8 cellular contexts compared by ENCODE assay signal in the genomic region with DNA sequence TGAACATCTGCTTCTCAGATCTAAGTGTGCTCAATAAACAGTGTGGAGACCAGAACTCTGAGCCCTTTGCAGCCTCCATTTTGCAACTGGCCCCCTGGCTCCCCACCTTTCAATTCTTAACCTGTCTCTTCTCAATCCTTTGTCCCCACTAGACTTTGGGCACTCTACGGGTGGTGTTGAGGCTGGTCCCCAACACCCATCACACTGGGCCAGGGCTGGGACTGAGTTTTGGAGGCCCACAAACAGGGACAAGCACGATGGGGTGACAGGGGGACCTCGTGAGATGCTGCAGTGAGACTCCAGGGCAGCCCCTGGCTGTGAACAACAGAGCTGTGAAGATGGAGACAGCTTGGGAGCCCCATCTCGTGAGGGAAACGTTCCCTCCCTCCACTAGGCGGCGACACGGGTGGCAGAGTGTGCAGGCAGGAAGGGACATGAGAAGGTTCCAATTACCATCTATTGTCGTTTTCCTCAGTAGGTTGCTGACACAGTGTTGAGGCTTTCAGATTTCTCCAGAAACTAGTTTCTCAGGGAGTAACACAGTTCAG. TPM values are rescaled to one million over a fixed set of nuclear protein-coding genes. Genes with fewer than 3 reads are reported as not detected.
DNase-seq lines count a peak whose midpoint lies in the region; ATAC-seq, FAIRE-seq and TF ChIP-seq lines count a peak whose summit lies in the region.

No MANE protein-coding gene starts in this region.

- DNase-seq in A673 (ENCODE audit: low spot score): peak; percentile 88
- DNase-seq in RWPE1 (ENCODE audit: low spot score): no peak
- DNase-seq in activated naive CD8-positive, alpha-beta T cell treated with anti-CD3 and anti-CD28 coated beads, Interleukin-2, amount 50 U/mL, for 24 hours: peak; percentile 64
- DNase-seq in keratinocyte (ENCODE audit: low read depth, low spot score): no peak
- DNase-seq in stimulated activated naive CD4-positive, alpha-beta T cell (lab: John Stamatoyannopoulos, UW): peak; percentile 22 to 57 (median 42)
- no peak for DNase-seq in GDM1 (lab: John Stamatoyannopoulos, UW)

- peaks cover 14% of the 10 kb centered on the region for H3K36me3 ChIP-seq in A673 (ENCODE audit: insufficient read depth, low read length, poor library complexity, severe bottlenecking)
- peaks cover 3 to 5% of the 10 kb centered on the region in 2 experiments for H3K36me3 ChIP-seq in keratinocyte (ENCODE audit: control insufficient read depth in 2 of 2, extremely low read depth in 1 of 2, insufficient read depth in 2 of 2, low read length in 2 of 2)

- peaks cover 38% of the 10 kb centered on the region for H3K4me1 Mint-ChIP-seq in activated naive CD8-positive, alpha-beta T cell treated with anti-CD3 and anti-CD28 coated beads, Interleukin-2, amount 50 U/mL, for 24 hours

- dilution Hi-C loops in keratinocyte (cut with MboI; ENCODE audit: extremely low pct_ligation_motif_present, low sequenced_read_pairs): no loop called here

- H3K27me3 ChIP-seq in A673 (replicated peaks; ENCODE audit: insufficient read depth, low read depth, low read length, poor library complexity) (no peaks in the 10 kb centered on the region), keratinocyte (ENCODE audit: control insufficient read depth, extremely low read depth, insufficient read depth, low read length) (no peaks in the 10 kb centered on the region)

- H3K9ac ChIP-seq in keratinocyte (ENCODE audit: control insufficient read depth, extremely low read depth, insufficient read depth, low read length): no peak overlapping the region

- BruUV-seq in A673 (replicated peaks; lab: Mats Ljungman, UMichigan): no TSS peak

- POLR2A ChIA-PET in A673 (lab: Charles Lee; ENCODE audit: low non-redundant PET) (no interaction called here), RWPE1 (lab: Yijun Ruan, JAX; ENCODE audit: low non-redundant PET) (no interaction called here)

- H3K9me1 ChIP-seq in keratinocyte (ENCODE audit: control insufficient read depth, extremely low read depth, insufficient read depth, low read length): peaks cover 2% of the 10 kb centered on the region

- H3K27me3 Mint-ChIP-seq in activated naive CD8-positive, alpha-beta T cell treated with anti-CD3 and anti-CD28 coated beads, Interleukin-2, amount 50 U/mL, for 24 hours: no peaks in the 10 kb centered on the region

- H3K27ac ChIP-seq in A673 (ENCODE audit: low read depth, low read length, poor library complexity, severe bottlenecking) (no peak overlapping the region), RWPE1 (peak overlapping the region; percentile 51; the same call in 1 of the 2 replicates), keratinocyte (ENCODE audit: control insufficient read depth, insufficient read depth, low read length) (no peak overlapping the region)

- no peak for ATAC-seq in activated naive CD8-positive, alpha-beta T cell treated with anti-CD3 and anti-CD28 coated beads, Interleukin-2, amount 50 U/mL, for 24 hours
- no peak for ATAC-seq in GM19455 (IDR thresholded peaks at IDR 0.05; ENCODE audit: unreplicated experiment)

- H3K4me2 ChIP-seq in keratinocyte (ENCODE audit: control insufficient read depth, extremely low read depth, insufficient read depth, low read depth, low read length): peak overlapping the region; percentile 71

- H3K36me3 Mint-ChIP-seq in activated naive CD8-positive, alpha-beta T cell treated with anti-CD3 and anti-CD28 coated beads, Interleukin-2, amount 50 U/mL, for 24 hours (ENCODE audit: low read depth): peaks cover 36% of the 10 kb centered on the region

- H3K9me3 ChIP-seq in A673 (ENCODE audit: low read depth, low read length, poor library complexity, severe bottlenecking) (peaks cover under 1% of the 10 kb centered on the region), keratinocyte (ENCODE audit: control insufficient read depth, low read depth, low read length) (no peaks in the 10 kb centered on the region)

- peak; percentile 39 for FAIRE-seq in keratinocyte (lab: Jason Lieb, UNC)

- H4K20me1 ChIP-seq in keratinocyte (ENCODE audit: control insufficient read depth, extremely low read depth, insufficient read depth, low read length): no peaks in the 10 kb centered on the region

- no peak overlapping the region for H3K27ac Mint-ChIP-seq in activated naive CD8-positive, alpha-beta T cell treated with anti-CD3 and anti-CD28 coated beads, Interleukin-2, amount 50 U/mL, for 24 hours

- TF ChIP-seq CTCF in A673 (conservative IDR thresholded peaks at IDR 0.05; ENCODE audit: low read depth, low read length) (peak; percentile 70), GM12875 (IDR thresholded peaks at IDR 0.05; ENCODE audit: borderline replicate concordance, insufficient read depth, low read depth, low read length) (peak; percentile 71; the same call in 1 of the 2 replicates), RWPE1 (conservative IDR thresholded peaks at IDR 0.05; ENCODE audit: low read depth) (peak; percentile 40), keratinocyte (optimal IDR thresholded peaks at IDR 0.05 in 1 of 3, IDR thresholded peaks at IDR 0.05 in 1 of 3, conservative IDR thresholded peaks at IDR 0.05 in 1 of 3; ENCODE audit: extremely low read depth in 1 of 3, insufficient read depth in 2 of 3, low read length in 3 of 3) (peak; percentile 63 to 83 (median 70))

- peak overlapping the region; percentile 16 for H3K4me3 Mint-ChIP-seq in activated naive CD8-positive, alpha-beta T cell treated with anti-CD3 and anti-CD28 coated beads, Interleukin-2, amount 50 U/mL, for 24 hours

- H3K4me1 ChIP-seq in A673 (ENCODE audit: insufficient read depth, low read length, poor library complexity, severe bottlenecking): peaks cover 12% of the 10 kb centered on the region
- H3K4me1 ChIP-seq in keratinocyte (ENCODE audit: control insufficient read depth, extremely low read depth, insufficient read depth, low read length): peaks cover 24% of the 10 kb centered on the region

- CTCF ChIA-PET in A673 (lab: Charles Lee) (no interaction called here), RWPE1 (lab: Yijun Ruan, JAX) (interaction anchor here (0.6 to 0.7 kb wide), 3 partner anchors 23 to 453 kb away, joined by 3 to 6 read pairs (median 4); no protein-coding TSS in a partner anchor)

- intact Hi-C loops in A673 (cut with micrococcal nuclease; ENCODE audit: unreplicated experiment): no loop called here

- H3K4me3 ChIP-seq in A673 (ENCODE audit: low read depth, low read length, poor library complexity, severe bottlenecking) (peak overlapping the region; percentile 55), GM12875 (ENCODE audit: low read depth, low read length) (no peak overlapping the region), keratinocyte (ENCODE audit: control insufficient read depth in 2 of 3, extremely low read depth in 1 of 3, insufficient read depth in 2 of 3, low read depth in 1 of 3, low read length in 3 of 3) (no peak overlapping the region)

- peaks cover 4% of the 10 kb centered on the region for H3K9me3 Mint-ChIP-seq in activated naive CD8-positive, alpha-beta T cell treated with anti-CD3 and anti-CD28 coated beads, Interleukin-2, amount 50 U/mL, for 24 hours

- H2AFZ ChIP-seq in keratinocyte (ENCODE audit: control insufficient read depth, low read length): no peak overlapping the region

- H3K79me2 ChIP-seq in keratinocyte (ENCODE audit: control insufficient read depth, insufficient read depth, low read length): no peaks in the 10 kb centered on the region

RNA-seq across cellular contexts. Expression of a gene that starts 1.2 kb away (rescaled TPM):
- 21.0 and 21.8 TPM in 2 replicates for total RNA-seq in A673 (2021)
- 2.5 to 5.0 TPM (median 3.3 TPM) in 3 replicates for polyA plus RNA-seq in keratinocyte
- 2.6 TPM for polyA plus RNA-seq in keratinocyte (2011; ENCODE audit: low read depth)
- 2.6 and 3.9 TPM in 2 replicates for polyA plus RNA-seq in keratinocyte (2011; cell fraction: cytosol; rRNA removed)
- 7.7 and 9.9 TPM in 2 replicates for polyA plus RNA-seq in keratinocyte (2011; cell fraction: nucleus; rRNA removed)
- polyA plus RNA-seq in keratinocyte (2012; ENCODE audit: low replicate concordance): 3.6 and 4.7 TPM in 2 replicates
- 4.3 to 17.3 TPM (median 7.7 TPM) in 3 replicates for polyA minus RNA-seq in keratinocyte
- polyA minus RNA-seq in keratinocyte (2011; cell fraction: cytosol; rRNA and poly(A)+ RNA removed): 3.5 TPM
- polyA minus RNA-seq in keratinocyte (2011; cell fraction: nucleus; rRNA and poly(A)+ RNA removed): 5.5 and 8.6 TPM in 2 replicates

RNA-seq across cellular contexts. Expression of a gene that starts 3.5 kb away (rescaled TPM):
- 4.9 and 5.1 TPM in 2 replicates for total RNA-seq in A673 (2021)
- polyA plus RNA-seq in keratinocyte: 2.8 to 4.4 TPM (median 4.1 TPM) in 3 replicates
- polyA plus RNA-seq in keratinocyte (2011; ENCODE audit: low read depth): 0.54 TPM
- polyA plus RNA-seq in keratinocyte (2011; cell fraction: cytosol; rRNA removed): 3.0 and 5.0 TPM in 2 replicates
- polyA plus RNA-seq in keratinocyte (2011; cell fraction: nucleus; rRNA removed): 2.1 and 3.7 TPM in 2 replicates
- polyA plus RNA-seq in keratinocyte (2012; ENCODE audit: low replicate concordance): 1.9 and 6.3 TPM in 2 replicates
- 0.23 to 1.7 TPM (median 0.42 TPM) in 3 replicates for polyA minus RNA-seq in keratinocyte
- polyA minus RNA-seq in keratinocyte (2011; cell fraction: cytosol; rRNA and poly(A)+ RNA removed): 2.1 TPM
- polyA minus RNA-seq in keratinocyte (2011; cell fraction: nucleus; rRNA and poly(A)+ RNA removed): 0.95 and 1.0 TPM in 2 replicates

RNA-seq across cellular contexts. Expression of a gene that starts 11.7 kb away (rescaled TPM):
- total RNA-seq in A673 (2021): 26.5 and 29.4 TPM in 2 replicates
- 3.7 to 10.1 TPM (median 6.5 TPM) in 3 replicates for polyA plus RNA-seq in keratinocyte
- 16.5 TPM for polyA plus RNA-seq in keratinocyte (2011; ENCODE audit: low read depth)
- polyA plus RNA-seq in keratinocyte (2011; cell fraction: cytosol; rRNA removed): 7.4 and 17.1 TPM in 2 replicates
- polyA plus RNA-seq in keratinocyte (2011; cell fraction: nucleus; rRNA removed): 13.0 and 19.1 TPM in 2 replicates
- polyA plus RNA-seq in keratinocyte (2012; ENCODE audit: low replicate concordance): 17.6 and 23.4 TPM in 2 replicates
- polyA minus RNA-seq in keratinocyte: 8.4 to 59.2 TPM (median 10.9 TPM) in 3 replicates
- 44.5 TPM for polyA minus RNA-seq in keratinocyte (2011; cell fraction: cytosol; rRNA and poly(A)+ RNA removed)
- polyA minus RNA-seq in keratinocyte (2011; cell fraction: nucleus; rRNA and poly(A)+ RNA removed): 13.1 and 14.1 TPM in 2 replicates

RNA-seq across cellular contexts. Expression of a gene that starts 29.9 kb away (rescaled TPM):
- 43.4 and 43.5 TPM in 2 replicates for total RNA-seq in A673 (2021)
- 6.1 to 11.8 TPM (median 7.1 TPM) in 3 replicates for polyA plus RNA-seq in keratinocyte
- polyA plus RNA-seq in keratinocyte (2011; ENCODE audit: low read depth): 1.8 TPM
- polyA plus RNA-seq in keratinocyte (2011; cell fraction: cytosol; rRNA removed): 2.8 and 6.2 TPM in 2 replicates
- 25.2 and 31.0 TPM in 2 replicates for polyA plus RNA-seq in keratinocyte (2011; cell fraction: nucleus; rRNA removed)
- polyA plus RNA-seq in keratinocyte (2012; ENCODE audit: low replicate concordance): 10.3 and 11.0 TPM in 2 replicates
- polyA minus RNA-seq in keratinocyte: 4.4 to 7.3 TPM (median 4.7 TPM) in 3 replicates
- 2.7 TPM for polyA minus RNA-seq in keratinocyte (2011; cell fraction: cytosol; rRNA and poly(A)+ RNA removed)
- polyA minus RNA-seq in keratinocyte (2011; cell fraction: nucleus; rRNA and poly(A)+ RNA removed): 10.9 and 16.0 TPM in 2 replicates

Comparison
In these comparisons a context has a peak if more than half of its experiments do, and no peak if none do; other contexts are left out.
1. DNase-seq: peak in A673 (single experiment), activated naive CD8-positive, alpha-beta T cell treated with anti-CD3 and anti-CD28 coated beads, Interleukin-2, amount 50 U/mL, for 24 hours (single experiment) and stimulated activated naive CD4-positive, alpha-beta T cell (6 of 6); none in RWPE1 (single experiment), keratinocyte (single experiment) and GDM1 (single experiment).
2. Peak in every context shown above with its lines, with median percentiles within 50 percentile points of each other: CTCF ChIP-seq.